10 cellular contexts compared by ENCODE assay signal in the genomic region with DNA sequence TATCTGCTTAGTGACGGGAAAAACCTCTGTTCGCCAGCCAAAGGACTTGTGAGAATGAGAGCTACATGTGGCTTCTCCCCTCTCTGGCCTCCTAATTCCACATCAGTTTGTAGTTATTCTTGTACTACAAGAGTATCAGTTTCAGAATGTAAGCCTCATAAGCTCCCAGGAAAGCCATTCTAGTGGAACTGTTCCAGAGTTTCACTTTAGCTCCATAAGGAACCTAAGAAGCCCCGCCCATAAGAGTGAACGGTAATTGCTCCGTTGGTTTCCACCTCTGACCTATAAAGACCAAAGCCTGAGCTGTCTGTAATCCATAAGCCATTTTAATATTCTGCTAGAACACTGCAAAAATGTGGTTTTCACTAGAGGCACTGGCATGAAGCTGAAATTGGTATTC. TPM values are rescaled to one million over a fixed set of nuclear protein-coding genes. Genes with fewer than 3 reads are reported as not detected.
DNase-seq lines count a peak whose midpoint lies in the region; ATAC-seq and TF ChIP-seq lines count a peak whose summit lies in the region.
"Had no signal": no experiment of that assay in that cellular context is flagged by ENCODE, and none has a peak within 500 bp of the region (broad histone marks: within the 10 kb centered on the region; RNA-seq: fewer than 3 reads in every experiment).

No MANE protein-coding gene starts in this region.

- H3K27me3 Mint-ChIP-seq in activated CD8-positive, alpha-beta T cell treated with anti-CD3 and anti-CD28 coated beads for 36 hours = no peaks in the 10 kb centered on the region
- H3K27me3 Mint-ChIP-seq in activated CD8-positive, alpha-beta T cell treated with anti-CD3 and anti-CD28 coated beads, Interleukin-2, amount 10 ng/mL, durations not matched to agents 7 days and 5 days (ENCODE audit: low read depth) = no peaks in the 10 kb centered on the region

- H3K27me3 ChIP-seq in kidney epithelial cell (ENCODE audit: control insufficient read depth, insufficient read depth, low read length) = no peaks in the 10 kb centered on the region
- H3K27me3 ChIP-seq: gastroesophageal sphincter, vagina had no signal

- intact Hi-C loops in activated CD8-positive, alpha-beta T cell treated with anti-CD3 and anti-CD28 coated beads for 36 hours (cut with micrococcal nuclease) = no loop called here
- intact Hi-C loops in posterior vena cava (cut with DNase I) = no loop called here

- peaks cover 4% of the 10 kb centered on the region for H3K36me3 Mint-ChIP-seq in activated CD8-positive, alpha-beta T cell treated with anti-CD3 and anti-CD28 coated beads for 36 hours (ENCODE audit: low read depth)
- H3K36me3 Mint-ChIP-seq in activated CD8-positive, alpha-beta T cell treated with anti-CD3 and anti-CD28 coated beads, Interleukin-2, amount 10 ng/mL, durations not matched to agents 7 days and 5 days (ENCODE audit: low read depth) = no peaks in the 10 kb centered on the region

- H3K4me3 Mint-ChIP-seq in activated CD8-positive, alpha-beta T cell treated with anti-CD3 and anti-CD28 coated beads for 36 hours = no peak overlapping the region
- H3K4me3 Mint-ChIP-seq in activated CD8-positive, alpha-beta T cell treated with anti-CD3 and anti-CD28 coated beads, Interleukin-2, amount 10 ng/mL, durations not matched to agents 7 days and 5 days = no peak overlapping the region

- POLR2A ChIA-PET in activated CD8-positive, alpha-beta T cell treated with anti-CD3 and anti-CD28 coated beads for 36 hours (lab: Charles Lee) = interaction anchor here (1.0 to 1.6 kb wide), 4 partner anchors 13 to 50 kb away, joined by 3 to 5 read pairs (median 3); no protein-coding TSS in a partner anchor
- POLR2A ChIA-PET in activated CD8-positive, alpha-beta T cell treated with anti-CD3 and anti-CD28 coated beads, Interleukin-2, amount 10 ng/mL, durations not matched to agents 7 days and 5 days (lab: Charles Lee) = no interaction called here

- H3K36me3 ChIP-seq in kidney epithelial cell (ENCODE audit: control insufficient read depth, insufficient read depth, low read length) = no peaks in the 10 kb centered on the region
- H3K36me3 ChIP-seq: gastroesophageal sphincter, vagina had no signal

- CTCF ChIA-PET in activated CD8-positive, alpha-beta T cell treated with anti-CD3 and anti-CD28 coated beads for 36 hours (lab: Charles Lee) = interaction anchor here (0.8 to 1.6 kb wide), 3 partner anchors 11 to 32 kb away, joined by 3 to 5 read pairs (median 3); no protein-coding TSS in a partner anchor
- CTCF ChIA-PET in activated CD8-positive, alpha-beta T cell treated with anti-CD3 and anti-CD28 coated beads, Interleukin-2, amount 10 ng/mL, durations not matched to agents 7 days and 5 days (lab: Charles Lee) = no interaction called here

- no peak for ATAC-seq in activated CD8-positive, alpha-beta T cell treated with anti-CD3 and anti-CD28 coated beads for 36 hours
- ATAC-seq in activated CD8-positive, alpha-beta T cell treated with anti-CD3 and anti-CD28 coated beads, Interleukin-2, amount 10 ng/mL, durations not matched to agents 7 days and 5 days = no peak

- H3K9me3 Mint-ChIP-seq in activated CD8-positive, alpha-beta T cell treated with anti-CD3 and anti-CD28 coated beads for 36 hours = no peaks in the 10 kb centered on the region
- no peaks in the 10 kb centered on the region for H3K9me3 Mint-ChIP-seq in activated CD8-positive, alpha-beta T cell treated with anti-CD3 and anti-CD28 coated beads, Interleukin-2, amount 10 ng/mL, durations not matched to agents 7 days and 5 days (ENCODE audit: insufficient read depth)

- DNase-seq in activated CD8-positive, alpha-beta T cell treated with anti-CD3 and anti-CD28 coated beads for 36 hours = no peak
- no peak for DNase-seq in activated CD8-positive, alpha-beta T cell treated with anti-CD3 and anti-CD28 coated beads, Interleukin-2, amount 10 ng/mL, durations not matched to agents 7 days and 5 days
- DNase-seq in astrocyte of the spinal cord (ENCODE audit: low read depth, low spot score) = peak; percentile 64
- DNase-seq in kidney epithelial cell (ENCODE audit: low read depth) = peak; percentile 48
- peak; percentile 72 for DNase-seq in superior temporal gyrus (ENCODE audit: extremely low spot score)
- no peak for DNase-seq in iPS-NIHi7 (ENCODE audit: extremely low spot score)
- no peak for DNase-seq in posterior vena cava (ENCODE audit: low spot score)
- no peak for DNase-seq in SW 1271 (lab: John Stamatoyannopoulos, UW)

- H3K27ac Mint-ChIP-seq in activated CD8-positive, alpha-beta T cell treated with anti-CD3 and anti-CD28 coated beads for 36 hours = peak overlapping the region; percentile 16
- H3K27ac Mint-ChIP-seq in activated CD8-positive, alpha-beta T cell treated with anti-CD3 and anti-CD28 coated beads, Interleukin-2, amount 10 ng/mL, durations not matched to agents 7 days and 5 days = no peak overlapping the region

- peaks cover 53% of the 10 kb centered on the region for H3K4me1 Mint-ChIP-seq in activated CD8-positive, alpha-beta T cell treated with anti-CD3 and anti-CD28 coated beads for 36 hours (ENCODE audit: low read depth)
- peaks cover 10% of the 10 kb centered on the region for H3K4me1 Mint-ChIP-seq in activated CD8-positive, alpha-beta T cell treated with anti-CD3 and anti-CD28 coated beads, Interleukin-2, amount 10 ng/mL, durations not matched to agents 7 days and 5 days (ENCODE audit: low read depth)

- in situ Hi-C loops in astrocyte of the spinal cord (cut with HindIII; ENCODE audit: low sequenced_read_pairs) = no loop called here

- H3K4me3 ChIP-seq in astrocyte of the spinal cord (ENCODE audit: low read depth, low read length) (no peak overlapping the region), kidney epithelial cell (ENCODE audit: low read depth, low read length) (no peak overlapping the region)
- H3K4me3 ChIP-seq: gastroesophageal sphincter, vagina had no signal

- TF ChIP-seq CTCF in activated CD8-positive, alpha-beta T cell treated with anti-CD3 and anti-CD28 coated beads for 36 hours (IDR thresholded peaks at IDR 0.05) = no peak
- TF ChIP-seq CTCF in astrocyte of the spinal cord (IDR thresholded peaks at IDR 0.05; ENCODE audit: low read depth, low read length) (no peak), kidney epithelial cell (IDR thresholded peaks at IDR 0.05; ENCODE audit: insufficient read depth, low read length, poor library complexity, severe bottlenecking) (no peak)

RNA-seq across cellular contexts. Expression of a gene that starts 53.0 kb away (rescaled TPM):
- total RNA-seq in activated CD8-positive, alpha-beta T cell treated with anti-CD3 and anti-CD28 coated beads for 36 hours = 10 to 100 TPM; 18.7 to 24.1 TPM
- 10 to 100 TPM; 25.9 to 31.4 TPM for total RNA-seq in activated CD8-positive, alpha-beta T cell treated with anti-CD3 and anti-CD28 coated beads, Interleukin-2, amount 10 ng/mL, durations not matched to agents 7 days and 5 days
- total RNA-seq in kidney epithelial cell (12.9 and 16.5 TPM in 2 replicates), posterior vena cava (10 to 100 TPM; 43.8 to 53.4 TPM)

Comparison
In these comparisons a context has a peak if more than half of its experiments do, and no peak if none do; other contexts are left out.
1. DNase-seq: peak in astrocyte of the spinal cord (single experiment), kidney epithelial cell (single experiment) and superior temporal gyrus (single experiment); none in activated CD8-positive, alpha-beta T cell treated with anti-CD3 and anti-CD28 coated beads for 36 hours (single experiment), activated CD8-positive, alpha-beta T cell treated with anti-CD3 and anti-CD28 coated beads, Interleukin-2, amount 10 ng/mL, durations not matched to agents 7 days and 5 days (single experiment), iPS-NIHi7 (single experiment), posterior vena cava (single experiment) and SW 1271 (0 of 2).